2 cellular contexts compared by ENCODE assay signal in genomic region chr4:22515145-22515887, GRCh38.
TF ChIP-seq lines count a peak whose summit lies in the region.

No MANE protein-coding gene starts in this region.

TF ChIP-seq in A549, 52 proteins besides CTCF, POLR2A, EP300 and RAD21 (continued from another document):
- TF ChIP-seq E2F6 (IDR thresholded peaks at IDR 0.05; ENCODE audit: borderline replicate concordance, low read depth): 0 out of 2 replicates have a peak, but pooled peaks have one; percentile 42
- TF ChIP-seq KDM5A (IDR thresholded peaks at IDR 0.05): no peak
- TF ChIP-seq CHD2 (IDR thresholded peaks at IDR 0.05; ENCODE audit: low read length, partially characterized antibody): no peak
- TF ChIP-seq SREBF2 (IDR thresholded peaks at IDR 0.05): no peak
- no peak for TF ChIP-seq ESRRA (IDR thresholded peaks at IDR 0.05; ENCODE audit: borderline replicate concordance, low read length)
- no peak for TF ChIP-seq REST (IDR thresholded peaks at IDR 0.05)
- TF ChIP-seq PBX3 (IDR thresholded peaks at IDR 0.05): no peak
- TF ChIP-seq ZC3H11A (IDR thresholded peaks at IDR 0.05): no peak
- no peak for TF ChIP-seq HDAC2 (IDR thresholded peaks at IDR 0.05)
- TF ChIP-seq FOSL2 (IDR thresholded peaks at IDR 0.05): no peak
- no peak for TF ChIP-seq FOSL2 (CRISPR knock-in tag; IDR thresholded peaks at IDR 0.05)
- no peak for TF ChIP-seq PHF8 (IDR thresholded peaks at IDR 0.05; ENCODE audit: borderline replicate concordance, low read depth)
- no peak for TF ChIP-seq ELK1 (IDR thresholded peaks at IDR 0.05; ENCODE audit: low read depth, low read length)
- TF ChIP-seq MAX (IDR thresholded peaks at IDR 0.05): peak; percentile 83
- 0 out of 2 replicates have a peak, but pooled peaks have one; percentile 8 for TF ChIP-seq USF2 (IDR thresholded peaks at IDR 0.05)

TF ChIP-seq in IMR-90, 13 proteins besides CTCF, POLR2A, EP300 and RAD21 (continued from another document):
- no peak for TF ChIP-seq NFE2L2 (IDR thresholded peaks at IDR 0.05; ENCODE audit: low read depth, low read length)
- peak; percentile 55; the same call in 1 of the 2 replicates for TF ChIP-seq BHLHE40 (IDR thresholded peaks at IDR 0.05; ENCODE audit: low read depth, low read length)
